ENCODE assay signal across 20 cellular contexts in genomic region chr9:127181315-127181580, GRCh38. TPM values are rescaled to one million over a fixed set of nuclear protein-coding genes. Genes with fewer than 3 reads are reported as not detected.
A peak's percentile ranks its signal among the peaks of the same experiment; 100 is the strongest.
DNase-seq lines count a peak whose midpoint lies in the region; ATAC-seq and TF ChIP-seq lines count a peak whose summit lies in the region.
"Had no signal": no experiment of that assay in that cellular context is flagged by ENCODE, and none has a peak within 500 bp of the region (broad histone marks: within the 10 kb centered on the region; RNA-seq: fewer than 3 reads in every experiment).

No MANE protein-coding gene starts in this region.

- intact Hi-C loops in naive thymus-derived CD4-positive, alpha-beta T cell (cut with micrococcal nuclease) = no loop called here

- no peaks in the 10 kb centered on the region for H3K27me3 ChIP-seq in naive thymus-derived CD4-positive, alpha-beta T cell (ENCODE audit: control insufficient read depth in 2 of 2, insufficient read depth in 2 of 2, low read length in 2 of 2)
- no peaks in the 10 kb centered on the region for H3K27me3 ChIP-seq in H7 (ENCODE audit: control insufficient read depth, insufficient read depth, low read length)
- H3K27me3 ChIP-seq: tibial nerve had no signal

- peak; percentile 22 for DNase-seq in activated naive CD8-positive, alpha-beta T cell treated with anti-CD3 and anti-CD28 coated beads, Interleukin-2, amount 10 ng/mL, durations not matched to agents 7 days and 5 days
- DNase-seq in activated naive CD8-positive, alpha-beta T cell treated with anti-CD3 and anti-CD28 coated beads, Interleukin-2, amount 50 U/mL, for 24 hours = no peak
- DNase-seq in chondrocyte (ENCODE audit: low spot score) (peak; percentile 41), mesenteric fat pad (ENCODE audit: low spot score) (peak; percentile 65), type B pancreatic cell (ENCODE audit: extremely low spot score, unreplicated experiment) (peak; percentile 44), H4 (ENCODE audit: low spot score) (no peak), H7 (no peak)
- DNase-seq in naive thymus-derived CD4-positive, alpha-beta T cell = no peak
- DNase-seq: activated CD4-positive, alpha-beta T cell treated with anti-CD3 and anti-CD28 coated beads, Interleukin-2, amount 50 U/mL, for 4 hours; effector CD8-positive, alpha-beta T cell; NCI-H1417; NCI-H2081; NCI-H748 treated with DMSO at 0.1 percent for 48 hours; SW 1271; T-helper 9 cell had no signal

- POLR2A ChIA-PET in activated naive CD8-positive, alpha-beta T cell treated with anti-CD3 and anti-CD28 coated beads, Interleukin-2, amount 10 ng/mL, durations not matched to agents 7 days and 5 days (lab: Charles Lee) = no interaction called here
- POLR2A ChIA-PET in naive thymus-derived CD4-positive, alpha-beta T cell (lab: Charles Lee) = no interaction called here

- no peak overlapping the region for H3K27ac ChIP-seq in naive thymus-derived CD4-positive, alpha-beta T cell (ENCODE audit: low read depth, low read length)
- H3K27ac ChIP-seq: epithelial cell of prostate, tibial nerve had no signal

- H3K27ac Mint-ChIP-seq in activated naive CD8-positive, alpha-beta T cell treated with anti-CD3 and anti-CD28 coated beads, Interleukin-2, amount 10 ng/mL, durations not matched to agents 7 days and 5 days = no peak overlapping the region
- H3K27ac Mint-ChIP-seq in activated naive CD8-positive, alpha-beta T cell treated with anti-CD3 and anti-CD28 coated beads, Interleukin-2, amount 50 U/mL, for 24 hours = no peak overlapping the region
- H3K27ac Mint-ChIP-seq in chondrocyte (ENCODE audit: unreplicated experiment) (no peak overlapping the region), type B pancreatic cell (no peak overlapping the region)
- no peak overlapping the region for H3K27ac Mint-ChIP-seq in naive thymus-derived CD4-positive, alpha-beta T cell
- H3K27ac Mint-ChIP-seq: GM23338; stimulated activated naive CD8-positive, alpha-beta T cell treated with anti-CD3 and anti-CD28 coated beads, Interleukin-15, Interleukin-2, amounts not matched to agents 100 ng/mL and 50 ng/mL, for 24 hours had no signal

- H3K4me1 ChIP-seq in naive thymus-derived CD4-positive, alpha-beta T cell (ENCODE audit: control insufficient read depth in 2 of 2, insufficient read depth in 2 of 2, low read length in 2 of 2) = no peaks in the 10 kb centered on the region

- H3K36me3 Mint-ChIP-seq in activated naive CD8-positive, alpha-beta T cell treated with anti-CD3 and anti-CD28 coated beads, Interleukin-2, amount 10 ng/mL, durations not matched to agents 7 days and 5 days = no peaks in the 10 kb centered on the region
- no peaks in the 10 kb centered on the region for H3K36me3 Mint-ChIP-seq in activated naive CD8-positive, alpha-beta T cell treated with anti-CD3 and anti-CD28 coated beads, Interleukin-2, amount 50 U/mL, for 24 hours (ENCODE audit: low read depth)
- H3K36me3 Mint-ChIP-seq in chondrocyte (ENCODE audit: low read depth) = no peaks in the 10 kb centered on the region
- no peaks in the 10 kb centered on the region for H3K36me3 Mint-ChIP-seq in type B pancreatic cell
- peaks cover 0 to 13% (median 6%) of the 10 kb centered on the region in 5 donors for H3K36me3 Mint-ChIP-seq in naive thymus-derived CD4-positive, alpha-beta T cell

- H3K4me1 Mint-ChIP-seq in activated naive CD8-positive, alpha-beta T cell treated with anti-CD3 and anti-CD28 coated beads, Interleukin-2, amount 10 ng/mL, durations not matched to agents 7 days and 5 days = no peaks in the 10 kb centered on the region
- H3K4me1 Mint-ChIP-seq in activated naive CD8-positive, alpha-beta T cell treated with anti-CD3 and anti-CD28 coated beads, Interleukin-2, amount 50 U/mL, for 24 hours = peaks cover 6% of the 10 kb centered on the region
- H3K4me1 Mint-ChIP-seq in chondrocyte (ENCODE audit: low read depth) (peaks cover 58% of the 10 kb centered on the region), type B pancreatic cell (ENCODE audit: unreplicated experiment) (peaks cover 23% of the 10 kb centered on the region)
- H3K4me1 Mint-ChIP-seq in naive thymus-derived CD4-positive, alpha-beta T cell = no peaks in the 10 kb centered on the region

- H3K36me3 ChIP-seq in naive thymus-derived CD4-positive, alpha-beta T cell (ENCODE audit: control insufficient read depth in 2 of 3, insufficient read depth in 3 of 3, low read length in 3 of 3) = no peaks in the 10 kb centered on the region
- H3K36me3 ChIP-seq in H7 (replicated peaks; ENCODE audit: control insufficient read depth, insufficient read depth, low read length) = no peaks in the 10 kb centered on the region; the same call in 1 of the 2 replicates
- H3K36me3 ChIP-seq: tibial nerve had no signal

- no peak overlapping the region for H3K4me3 Mint-ChIP-seq in activated naive CD8-positive, alpha-beta T cell treated with anti-CD3 and anti-CD28 coated beads, Interleukin-2, amount 10 ng/mL, durations not matched to agents 7 days and 5 days
- no peak overlapping the region for H3K4me3 Mint-ChIP-seq in activated naive CD8-positive, alpha-beta T cell treated with anti-CD3 and anti-CD28 coated beads, Interleukin-2, amount 50 U/mL, for 24 hours
- H3K4me3 Mint-ChIP-seq in chondrocyte (ENCODE audit: unreplicated experiment) = no peak overlapping the region
- H3K4me3 Mint-ChIP-seq in type B pancreatic cell = no peak overlapping the region
- H3K4me3 Mint-ChIP-seq in naive thymus-derived CD4-positive, alpha-beta T cell = no peak overlapping the region
- H3K4me3 Mint-ChIP-seq: GM23338; neural crest cell; stimulated activated naive CD8-positive, alpha-beta T cell treated with anti-CD3 and anti-CD28 coated beads, Interleukin-15, Interleukin-2, amounts not matched to agents 100 ng/mL and 50 ng/mL, for 24 hours had no signal

- no peak overlapping the region for H3K4me3 ChIP-seq in naive thymus-derived CD4-positive, alpha-beta T cell (ENCODE audit: low read length)
- no peak overlapping the region for H3K4me3 ChIP-seq in H7 (ENCODE audit: insufficient read depth, low read depth, low read length)
- H3K4me3 ChIP-seq: GM23338, tibial nerve had no signal

- TF ChIP-seq CTCF in chondrocyte (IDR thresholded peaks at IDR 0.05) (no peak), type B pancreatic cell (conservative IDR thresholded peaks at IDR 0.05) (no peak)

- H3K27me3 Mint-ChIP-seq in activated naive CD8-positive, alpha-beta T cell treated with anti-CD3 and anti-CD28 coated beads, Interleukin-2, amount 10 ng/mL, durations not matched to agents 7 days and 5 days = no peaks in the 10 kb centered on the region
- no peaks in the 10 kb centered on the region for H3K27me3 Mint-ChIP-seq in activated naive CD8-positive, alpha-beta T cell treated with anti-CD3 and anti-CD28 coated beads, Interleukin-2, amount 50 U/mL, for 24 hours
- H3K27me3 Mint-ChIP-seq in chondrocyte (ENCODE audit: low read depth) (no peaks in the 10 kb centered on the region), type B pancreatic cell (no peaks in the 10 kb centered on the region)
- H3K27me3 Mint-ChIP-seq in naive thymus-derived CD4-positive, alpha-beta T cell = no peaks in the 10 kb centered on the region
- H3K27me3 Mint-ChIP-seq: stimulated activated naive CD8-positive, alpha-beta T cell treated with anti-CD3 and anti-CD28 coated beads, Interleukin-15, Interleukin-2, amounts not matched to agents 100 ng/mL and 50 ng/mL, for 24 hours had no signal

- no peaks in the 10 kb centered on the region for H3K9me3 ChIP-seq in naive thymus-derived CD4-positive, alpha-beta T cell (ENCODE audit: control insufficient read depth in 2 of 3, low read length in 3 of 3)
- H3K9me3 ChIP-seq: tibial nerve had no signal

- CTCF ChIA-PET in naive thymus-derived CD4-positive, alpha-beta T cell (lab: Charles Lee) = no interaction called here

- H3K9me3 Mint-ChIP-seq in activated naive CD8-positive, alpha-beta T cell treated with anti-CD3 and anti-CD28 coated beads, Interleukin-2, amount 10 ng/mL, durations not matched to agents 7 days and 5 days = no peaks in the 10 kb centered on the region
- no peaks in the 10 kb centered on the region for H3K9me3 Mint-ChIP-seq in activated naive CD8-positive, alpha-beta T cell treated with anti-CD3 and anti-CD28 coated beads, Interleukin-2, amount 50 U/mL, for 24 hours
- H3K9me3 Mint-ChIP-seq in chondrocyte (ENCODE audit: low read depth) (no peaks in the 10 kb centered on the region), type B pancreatic cell (no peaks in the 10 kb centered on the region)
- peaks cover 0 to 1% (median 0%) of the 10 kb centered on the region in 11 donors for H3K9me3 Mint-ChIP-seq in naive thymus-derived CD4-positive, alpha-beta T cell
- H3K9me3 Mint-ChIP-seq: GM23338; neural crest cell; stimulated activated naive CD8-positive, alpha-beta T cell treated with anti-CD3 and anti-CD28 coated beads, Interleukin-15, Interleukin-2, amounts not matched to agents 100 ng/mL and 50 ng/mL, for 24 hours had no signal

- ATAC-seq in activated naive CD8-positive, alpha-beta T cell treated with anti-CD3 and anti-CD28 coated beads, Interleukin-2, amount 10 ng/mL, durations not matched to agents 7 days and 5 days (ENCODE audit: low read depth) = no peak
- ATAC-seq in activated naive CD8-positive, alpha-beta T cell treated with anti-CD3 and anti-CD28 coated beads, Interleukin-2, amount 50 U/mL, for 24 hours = no peak
- ATAC-seq in naive thymus-derived CD4-positive, alpha-beta T cell = no peak
- ATAC-seq: GM23338 had no signal

RNA-seq across cellular contexts. Expression of gene ANGPTL2, which starts 58.8 kb away (rescaled TPM):
- not detected for total RNA-seq in activated naive CD8-positive, alpha-beta T cell treated with anti-CD3 and anti-CD28 coated beads, Interleukin-2, amount 10 ng/mL, durations not matched to agents 7 days and 5 days
- total RNA-seq in chondrocyte = 26.7 to 39.7 TPM (median 39.0 TPM) in 3 replicates
- total RNA-seq in mesenteric fat pad = 169 TPM
- 5.4 and 20.6 TPM in 2 replicates for total RNA-seq in type B pancreatic cell (ENCODE audit: low replicate concordance)
- total RNA-seq in H4 (2014; rRNA removed; shearing (Covaris generic)) = 8.8 and 13.9 TPM in 2 replicates
- not detected for total RNA-seq in naive thymus-derived CD4-positive, alpha-beta T cell
- not detected for polyA plus RNA-seq in naive thymus-derived CD4-positive, alpha-beta T cell
- 4.7 and 8.3 TPM in 2 replicates for total RNA-seq in H7 (2014; rRNA removed; shearing (Covaris generic))

Comparison
In these comparisons a context has a peak if more than half of its experiments do, and no peak if none do; other contexts are left out.
1. DNase-seq: peak in activated naive CD8-positive, alpha-beta T cell treated with anti-CD3 and anti-CD28 coated beads, Interleukin-2, amount 10 ng/mL, durations not matched to agents 7 days and 5 days (single experiment), chondrocyte (single experiment), mesenteric fat pad (single experiment) and type B pancreatic cell (single experiment); none in activated naive CD8-positive, alpha-beta T cell treated with anti-CD3 and anti-CD28 coated beads, Interleukin-2, amount 50 U/mL, for 24 hours (single experiment), H4 (single experiment), naive thymus-derived CD4-positive, alpha-beta T cell (0 of 9) and H7 (single experiment).